Comparison of ENCODE assay signal across 8 cellular contexts in the genomic region with DNA sequence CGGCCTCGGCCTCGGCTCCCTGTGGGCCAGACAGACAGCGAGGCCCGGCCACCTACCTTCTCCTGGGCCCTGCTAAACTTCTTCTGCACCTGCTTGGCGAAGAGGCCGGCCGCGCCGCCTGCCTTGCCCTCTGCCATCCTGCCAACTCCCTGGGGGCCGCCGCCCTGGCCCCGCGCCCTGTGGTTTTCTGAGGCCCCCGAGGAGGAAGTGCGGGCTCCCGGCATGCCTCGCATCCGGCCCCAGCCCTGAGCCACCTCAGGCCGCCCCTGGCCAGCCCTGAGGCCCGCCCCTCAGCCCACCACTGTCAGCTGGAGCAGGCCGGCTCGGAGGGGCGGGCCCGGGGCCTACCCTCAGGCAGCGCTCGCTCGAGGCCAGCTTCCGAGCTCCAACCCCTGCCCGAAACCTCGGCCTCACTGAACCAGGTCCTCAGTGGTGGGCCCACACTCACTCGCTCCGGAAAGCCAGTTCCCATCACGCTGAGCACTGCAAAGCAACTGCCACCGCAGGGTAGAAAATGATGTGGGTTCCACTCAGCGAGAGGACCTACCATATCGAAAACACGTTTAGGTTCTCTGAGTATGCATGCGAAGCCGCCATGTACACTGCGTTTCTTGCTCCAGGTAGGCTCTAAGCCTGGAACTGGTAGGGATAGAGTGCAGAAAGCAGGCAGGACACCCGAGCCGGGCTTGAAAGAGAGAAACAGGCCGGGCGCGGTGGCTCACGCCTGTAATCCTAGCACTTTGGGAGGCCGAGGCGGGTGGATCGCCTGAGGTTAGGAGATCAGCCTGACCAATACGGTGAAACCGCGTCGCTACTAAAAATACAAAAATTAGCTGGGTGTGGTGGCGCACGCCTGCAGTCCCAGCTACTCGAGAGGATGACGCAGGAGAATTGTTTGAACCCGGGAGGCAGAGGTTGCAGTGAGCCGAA. TPM values are rescaled to one million over a fixed set of nuclear protein-coding genes. Genes with fewer than 3 reads are reported as not detected.
DNase-seq lines count a peak whose midpoint lies in the region; ATAC-seq and TF ChIP-seq lines count a peak whose summit lies in the region.

Gene BIN2 (minus strand): TSS at position 209 of the 930 bp plus-strand sequence. CDS start 72 bp downstream, at position 137.

- peak; percentile 81 for DNase-seq in GM19238 (ENCODE audit: insufficient read length, low spot score)
- peak; percentile 26 to 30 for DNase-seq in activated CD4-positive, alpha-beta T cell treated with anti-CD3 and anti-CD28 coated beads, Interleukin-2, amount 50 U/mL, for 4 hours
- DNase-seq in esophagus squamous epithelium (lab: John Stamatoyannopoulos, UW), result no peak
- peak; percentile 55 to 66 for DNase-seq in stimulated activated CD4-positive, alpha-beta T cell treated with anti-CD3 and anti-CD28 coated beads, Interleukin-4, amount 100 ng/mL, for 48 hours (ENCODE audit: low read depth in 2 of 2)
- no peak for DNase-seq in dedifferentiated amniotic fluid mesenchymal stem cell (ENCODE audit: extremely low spot score)
- no peak for DNase-seq in chondrocyte (ENCODE audit: low spot score)
- no peak for DNase-seq in NCI-H82 treated with DMSO at 0.1 percent for 48 hours (lab: John Stamatoyannopoulos, UW; ENCODE audit: unreplicated experiment)

- TF ChIP-seq CTCF in esophagus squamous epithelium (IDR thresholded peaks at IDR 0.05), result no peak
- no peak for TF ChIP-seq CTCF in chondrocyte (IDR thresholded peaks at IDR 0.05)

- peaks cover 47 to 91% (median 50%) of the 10 kb centered on the region in 3 donors for H3K4me1 ChIP-seq in esophagus squamous epithelium

- no peaks in the 10 kb centered on the region for H3K27me3 Mint-ChIP-seq in chondrocyte (ENCODE audit: low read depth)

- peaks cover 8% of the 10 kb centered on the region for H3K4me1 Mint-ChIP-seq in chondrocyte (ENCODE audit: low read depth)

- H3K9me3 Mint-ChIP-seq in chondrocyte (ENCODE audit: low read depth), result no peaks in the 10 kb centered on the region

- 87 to 91% methylated on average over 23 to 24 of the region's 60 CpGs for WGBS in esophagus squamous epithelium, 2 donors

- no peaks in the 10 kb centered on the region for H3K36me3 Mint-ChIP-seq in chondrocyte (ENCODE audit: low read depth)

- peak; percentile 37 for ATAC-seq in HG03457 (IDR thresholded peaks at IDR 0.05; ENCODE audit: unreplicated experiment)

- H3K27ac ChIP-seq in esophagus squamous epithelium, result peak within 1 kb of the TSS; percentile 73 to 90 (median 80)

- H3K9me3 ChIP-seq in esophagus squamous epithelium, result no peaks in the 10 kb centered on the region

- peak in 1 of 4 donors; percentile 52 for TF ChIP-seq POLR2A in esophagus squamous epithelium (IDR thresholded peaks at IDR 0.05)

- H3K4me3 ChIP-seq in esophagus squamous epithelium, result peak within 1 kb of the TSS; percentile 4 to 59 (median 38)

- H3K27ac Mint-ChIP-seq in chondrocyte (ENCODE audit: unreplicated experiment), result no peak within 1 kb of the TSS

- intact Hi-C loops in esophagus squamous epithelium (cut with DNase I), result no loop called here

- no peaks in the 10 kb centered on the region for H3K36me3 ChIP-seq in esophagus squamous epithelium

- no peaks in the 10 kb centered on the region for H3K27me3 ChIP-seq in esophagus squamous epithelium

- H3K4me3 Mint-ChIP-seq in chondrocyte (ENCODE audit: unreplicated experiment), result no peak within 1 kb of the TSS

RNA-seq across cellular contexts. Expression of gene BIN2, which starts in this region (rescaled TPM):
- total RNA-seq in esophagus squamous epithelium (1 to 10 TPM; 1.7 to 5.5 (median 3.3) TPM), chondrocyte (not detected in 3 replicates)

Comparison
In these comparisons a context has a peak if more than half of its experiments do, and no peak if none do; other contexts are left out.
1. DNase-seq: peak in GM19238 (single experiment), activated CD4-positive, alpha-beta T cell treated with anti-CD3 and anti-CD28 coated beads, Interleukin-2, amount 50 U/mL, for 4 hours (2 of 2) and stimulated activated CD4-positive, alpha-beta T cell treated with anti-CD3 and anti-CD28 coated beads, Interleukin-4, amount 100 ng/mL, for 48 hours (2 of 2); none in esophagus squamous epithelium (single experiment), dedifferentiated amniotic fluid mesenchymal stem cell (single experiment), chondrocyte (single experiment) and NCI-H82 treated with DMSO at 0.1 percent for 48 hours (single experiment).